ENCODE assay signal across 27 cellular contexts in genomic region chr2:69462780-69463179, GRCh38.
"Had no signal": no experiment of that assay in that cellular context is flagged by ENCODE, and none has a peak within 500 bp of the region (broad histone marks: within the 10 kb centered on the region; RNA-seq: fewer than 3 reads in every experiment).

No MANE protein-coding gene starts in this region.

- H3K27ac ChIP-seq: adrenal gland, SJSA1 had no signal

- H3K9me3 Mint-ChIP-seq: activated B cell treated with CpG ODN at 0.5 μM for 24 hours; activated CD4-positive, alpha-beta T cell treated with anti-CD3 and anti-CD28 coated beads, Interleukin-2, amount 10 ng/mL, durations not matched to agents 24 days and 14 days; activated naive CD4-positive, alpha-beta T cell treated with anti-CD3 and anti-CD28 coated beads for 36 hours; activated naive CD8-positive, alpha-beta T cell treated with anti-CD3 and anti-CD28 coated beads, Interleukin-2, amount 10 ng/mL, durations not matched to agents 7 days and 5 days; activated T-cell treated with anti-CD3 and anti-CD28 coated beads, Interleukin-2, amount 50 U/mL, for 24 hours; activated T-helper 1 cell treated with anti-CD3 and anti-CD28 coated beads, Interleukin-12 subunit alpha, Interleukin-12 subunit beta, Interleukin-2, Interleukin-4 antibody, amounts not matched to agents 30 ng/mL and 10 ng/mL and 1 ng/mL, durations not matched to agents 14 hours and 24 hours and 36 hours had no signal

- H3K9me3 ChIP-seq: adrenal gland, MG63, SJSA1 had no signal

- DNase-seq: activated B cell treated with CpG ODN at 0.5 μM for 24 hours; activated CD4-positive, alpha-beta T cell treated with anti-CD3 and anti-CD28 coated beads for 1 hour; activated CD4-positive, alpha-beta T cell treated with anti-CD3 and anti-CD28 coated beads, Interleukin-2, amount 10 ng/mL, durations not matched to agents 24 days and 14 days; activated CD4-positive, alpha-beta T cell treated with anti-CD3 and anti-CD28 coated beads, Interleukin-2, amount 50 U/mL, for 48 hours; activated CD8-positive, alpha-beta memory T cell treated with anti-CD3 and anti-CD28 coated beads, Interleukin-2, amount 10 ng/mL, durations not matched to agents 7 days and 5 days; activated effector memory CD4-positive, alpha-beta T cell treated with anti-CD3 and anti-CD28 coated beads, Interleukin-2, amount 50 U/mL, for 16 hours; activated naive CD4-positive, alpha-beta T cell treated with anti-CD3 and anti-CD28 coated beads for 36 hours; activated naive CD8-positive, alpha-beta T cell treated with anti-CD3 and anti-CD28 coated beads, Interleukin-2, amount 10 ng/mL, durations not matched to agents 7 days and 5 days; activated T-cell treated with anti-CD3 and anti-CD28 coated beads, Interleukin-2, amount 50 U/mL, for 24 hours; adrenal gland; anterior cingulate cortex; cerebellar nuclear complex; MG63; MV-4-11; NCI-H1092 treated with DMSO at 0.1 percent for 48 hours; NCI-H1417 treated with DMSO at 0.1 percent for 48 hours; NCI-H1694; NCI-H2029; NCI-H345; NCI-H510A; NCI-H526 treated with DMSO at 0.1 percent for 48 hours; NCI-H82; SHP77; T-helper 2 cell; T1000 had no signal

- H3K4me1 ChIP-seq: adrenal gland, SJSA1 had no signal

- ATAC-seq: activated CD8-positive, alpha-beta memory T cell treated with anti-CD3 and anti-CD28 coated beads, Interleukin-2, amount 10 ng/mL, durations not matched to agents 7 days and 5 days had no signal

- H3K4me1 Mint-ChIP-seq: activated B cell treated with CpG ODN at 0.5 μM for 24 hours had no signal

- H3K27me3 ChIP-seq: adrenal gland, MG63, SJSA1 had no signal

- H3K27ac Mint-ChIP-seq: activated B cell treated with CpG ODN at 0.5 μM for 24 hours; activated CD4-positive, alpha-beta T cell treated with anti-CD3 and anti-CD28 coated beads, Interleukin-2, amount 10 ng/mL, durations not matched to agents 24 days and 14 days; activated CD8-positive, alpha-beta memory T cell treated with anti-CD3 and anti-CD28 coated beads, Interleukin-2, amount 10 ng/mL, durations not matched to agents 7 days and 5 days; activated naive CD4-positive, alpha-beta T cell treated with anti-CD3 and anti-CD28 coated beads for 36 hours; activated naive CD8-positive, alpha-beta T cell treated with anti-CD3 and anti-CD28 coated beads, Interleukin-2, amount 10 ng/mL, durations not matched to agents 7 days and 5 days; activated T-cell treated with anti-CD3 and anti-CD28 coated beads, Interleukin-2, amount 50 U/mL, for 24 hours; activated T-helper 1 cell treated with anti-CD3 and anti-CD28 coated beads, Interleukin-12 subunit alpha, Interleukin-12 subunit beta, Interleukin-2, Interleukin-4 antibody, amounts not matched to agents 30 ng/mL and 10 ng/mL and 1 ng/mL, durations not matched to agents 14 hours and 24 hours and 36 hours had no signal

- H3K27me3 Mint-ChIP-seq: activated B cell treated with CpG ODN at 0.5 μM for 24 hours; activated CD4-positive, alpha-beta T cell treated with anti-CD3 and anti-CD28 coated beads, Interleukin-2, amount 10 ng/mL, durations not matched to agents 24 days and 14 days; activated CD8-positive, alpha-beta memory T cell treated with anti-CD3 and anti-CD28 coated beads, Interleukin-2, amount 10 ng/mL, durations not matched to agents 7 days and 5 days; activated naive CD8-positive, alpha-beta T cell treated with anti-CD3 and anti-CD28 coated beads, Interleukin-2, amount 10 ng/mL, durations not matched to agents 7 days and 5 days; activated T-cell treated with anti-CD3 and anti-CD28 coated beads, Interleukin-2, amount 50 U/mL, for 24 hours had no signal

- H3K4me3 Mint-ChIP-seq: activated B cell treated with CpG ODN at 0.5 μM for 24 hours; activated CD4-positive, alpha-beta T cell treated with anti-CD3 and anti-CD28 coated beads, Interleukin-2, amount 10 ng/mL, durations not matched to agents 24 days and 14 days; activated CD8-positive, alpha-beta memory T cell treated with anti-CD3 and anti-CD28 coated beads, Interleukin-2, amount 10 ng/mL, durations not matched to agents 7 days and 5 days; activated naive CD4-positive, alpha-beta T cell treated with anti-CD3 and anti-CD28 coated beads for 36 hours; activated naive CD8-positive, alpha-beta T cell treated with anti-CD3 and anti-CD28 coated beads, Interleukin-2, amount 10 ng/mL, durations not matched to agents 7 days and 5 days; activated T-cell treated with anti-CD3 and anti-CD28 coated beads, Interleukin-2, amount 50 U/mL, for 24 hours; activated T-helper 1 cell treated with anti-CD3 and anti-CD28 coated beads, Interleukin-12 subunit alpha, Interleukin-12 subunit beta, Interleukin-2, Interleukin-4 antibody, amounts not matched to agents 30 ng/mL and 10 ng/mL and 1 ng/mL, durations not matched to agents 14 hours and 24 hours and 36 hours had no signal

- H3K4me3 ChIP-seq: adrenal gland, MG63, SJSA1 had no signal
